19 cellular contexts compared by ENCODE assay signal in genomic region chr7:132501956-132502355, GRCh38.
"Had no signal": no experiment of that assay in that cellular context is flagged by ENCODE, and none has a peak within 500 bp of the region (broad histone marks: within the 10 kb centered on the region; RNA-seq: fewer than 3 reads in every experiment).

No MANE protein-coding gene starts in this region.

- H3K36me3 ChIP-seq: adrenal gland, pancreas, tibial nerve, vagina had no signal

- H3K27me3 ChIP-seq: adrenal gland, cardiac muscle cell, pancreas, tibial nerve, vagina had no signal

- H3K4me1 ChIP-seq: pancreas, vagina had no signal

- FAIRE-seq: endometrium, pancreas had no signal

- H3K4me3 ChIP-seq: adrenal gland, cardiac muscle cell, pancreas, skin epidermis, tibial nerve, vagina had no signal

- H3K27ac ChIP-seq: cardiac muscle cell, pancreas, tibial nerve, vagina, VCaP had no signal

- DNase-seq: activated CD4-positive, alpha-beta T cell treated with anti-CD3 and anti-CD28 coated beads, Interleukin-2, amount 50 U/mL, for 48 hours; activated naive CD4-positive, alpha-beta T cell treated with anti-CD3 and anti-CD28 coated beads, Interleukin-2, amount 10 ng/mL, durations not matched to agents 7 days and 5 days; adrenal gland; foreskin fibroblast; head of caudate nucleus; immature natural killer cell; left colon; mammary epithelial cell; pancreas; retina; stimulated activated CD4-positive, alpha-beta T cell treated with anti-CD3 and anti-CD28 coated beads, Interleukin-4, amount 100 ng/mL, for 24 hours; stimulated activated naive CD4-positive, alpha-beta T cell treated with Interleukin-2 at 50 U/mL for 16 hours; substantia nigra had no signal

- H3K9me3 ChIP-seq: adrenal gland, pancreas, tibial nerve, vagina had no signal

- ATAC-seq: left colon, pancreas had no signal
